Comparison of ENCODE assay signal across 1 cellular context in the genomic region with DNA sequence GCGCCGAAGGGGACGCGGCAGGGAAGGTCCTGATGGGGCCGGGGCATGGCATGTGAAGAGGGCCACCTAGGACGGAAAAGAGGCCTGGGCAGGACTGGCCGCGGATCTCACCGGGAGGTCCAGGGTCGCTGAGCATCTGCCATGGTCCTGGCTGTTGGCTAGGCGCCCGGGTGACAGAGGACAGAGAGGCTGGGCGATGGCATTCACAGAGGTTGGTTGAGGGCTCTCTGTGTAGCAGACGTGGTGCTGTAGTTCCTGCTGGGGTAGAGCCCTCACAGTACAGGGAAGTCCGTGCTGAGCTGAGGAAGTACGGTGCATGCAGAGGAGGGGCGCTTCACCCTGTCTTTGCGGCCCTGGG.
A peak's percentile ranks its signal among the peaks of the same experiment; 100 is the strongest.
TF ChIP-seq lines count a peak whose summit lies in the region.

No MANE protein-coding gene starts in this region.

TF ChIP-seq in GM12878, 131 proteins besides CTCF, POLR2A, EP300 and RAD21:
- TF ChIP-seq POLR2AphosphoS5 (IDR thresholded peaks at IDR 0.05; ENCODE audit: low read length) (no peak), EZH2 (IDR thresholded peaks at IDR 0.05; ENCODE audit: borderline replicate concordance, control insufficient read depth, low read depth, low read length) (no peak), CHD2 (IDR thresholded peaks at IDR 0.05; ENCODE audit: borderline replicate concordance, low read depth, low read length) (no peak), YBX1 (IDR thresholded peaks at IDR 0.05) (no peak), TBL1XR1 (IDR thresholded peaks at IDR 0.05; ENCODE audit: low read depth, low read length) (no peak), GATAD2B (conservative IDR thresholded peaks at IDR 0.05; ENCODE audit: low read depth) (0 out of 2 replicates have a peak, but pooled peaks have one; percentile 5), CBX5 (IDR thresholded peaks at IDR 0.05; ENCODE audit: low read depth) (no peak), SPI1 (IDR thresholded peaks at IDR 0.05; ENCODE audit: borderline replicate concordance, insufficient read depth, low read depth, low read length) (0 out of 2 replicates have a peak, but pooled peaks have one; percentile 13), SRF (IDR thresholded peaks at IDR 0.05; ENCODE audit: low read depth in 2 of 2, low read length in 2 of 2) (no peak), PAX5 (IDR thresholded peaks at IDR 0.05; ENCODE audit: borderline replicate concordance, low read depth, low read length) (no peak), RELA (IDR thresholded peaks at IDR 0.05; ENCODE audit: borderline replicate concordance, partially characterized antibody) (no peak), LARP7 (IDR thresholded peaks at IDR 0.05) (no peak), ESRRA (IDR thresholded peaks at IDR 0.05; ENCODE audit: low read length) (no peak)
- TF ChIP-seq, protein P1, sequence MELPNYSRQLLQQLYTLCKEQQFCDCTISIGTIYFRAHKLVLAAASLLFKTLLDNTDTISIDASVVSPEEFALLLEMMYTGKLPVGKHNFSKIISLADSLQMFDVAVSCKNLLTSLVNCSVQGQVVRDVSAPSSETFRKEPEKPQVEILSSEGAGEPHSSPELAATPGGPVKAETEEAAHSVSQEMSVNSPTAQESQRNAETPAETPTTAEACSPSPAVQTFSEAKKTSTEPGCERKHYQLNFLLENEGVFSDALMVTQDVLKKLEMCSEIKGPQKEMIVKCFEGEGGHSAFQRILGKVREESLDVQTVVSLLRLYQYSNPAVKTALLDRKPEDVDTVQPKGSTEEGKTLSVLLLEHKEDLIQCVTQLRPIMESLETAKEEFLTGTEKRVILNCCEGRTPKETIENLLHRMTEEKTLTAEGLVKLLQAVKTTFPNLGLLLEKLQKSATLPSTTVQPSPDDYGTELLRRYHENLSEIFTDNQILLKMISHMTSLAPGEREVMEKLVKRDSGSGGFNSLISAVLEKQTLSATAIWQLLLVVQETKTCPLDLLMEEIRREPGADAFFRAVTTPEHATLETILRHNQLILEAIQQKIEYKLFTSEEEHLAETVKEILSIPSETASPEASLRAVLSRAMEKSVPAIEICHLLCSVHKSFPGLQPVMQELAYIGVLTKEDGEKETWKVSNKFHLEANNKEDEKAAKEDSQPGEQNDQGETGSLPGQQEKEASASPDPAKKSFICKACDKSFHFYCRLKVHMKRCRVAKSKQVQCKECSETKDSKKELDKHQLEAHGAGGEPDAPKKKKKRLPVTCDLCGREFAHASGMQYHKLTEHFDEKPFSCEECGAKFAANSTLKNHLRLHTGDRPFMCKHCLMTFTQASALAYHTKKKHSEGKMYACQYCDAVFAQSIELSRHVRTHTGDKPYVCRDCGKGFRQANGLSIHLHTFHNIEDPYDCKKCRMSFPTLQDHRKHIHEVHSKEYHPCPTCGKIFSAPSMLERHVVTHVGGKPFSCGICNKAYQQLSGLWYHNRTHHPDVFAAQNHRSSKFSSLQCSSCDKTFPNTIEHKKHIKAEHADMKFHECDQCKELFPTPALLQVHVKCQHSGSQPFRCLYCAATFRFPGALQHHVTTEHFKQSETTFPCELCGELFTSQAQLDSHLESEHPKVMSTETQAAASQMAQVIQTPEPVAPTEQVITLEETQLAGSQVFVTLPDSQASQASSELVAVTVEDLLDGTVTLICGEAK (IDR thresholded peaks at IDR 0.05; ENCODE audit: borderline replicate concordance): no peak
- TF ChIP-seq, protein P2, sequence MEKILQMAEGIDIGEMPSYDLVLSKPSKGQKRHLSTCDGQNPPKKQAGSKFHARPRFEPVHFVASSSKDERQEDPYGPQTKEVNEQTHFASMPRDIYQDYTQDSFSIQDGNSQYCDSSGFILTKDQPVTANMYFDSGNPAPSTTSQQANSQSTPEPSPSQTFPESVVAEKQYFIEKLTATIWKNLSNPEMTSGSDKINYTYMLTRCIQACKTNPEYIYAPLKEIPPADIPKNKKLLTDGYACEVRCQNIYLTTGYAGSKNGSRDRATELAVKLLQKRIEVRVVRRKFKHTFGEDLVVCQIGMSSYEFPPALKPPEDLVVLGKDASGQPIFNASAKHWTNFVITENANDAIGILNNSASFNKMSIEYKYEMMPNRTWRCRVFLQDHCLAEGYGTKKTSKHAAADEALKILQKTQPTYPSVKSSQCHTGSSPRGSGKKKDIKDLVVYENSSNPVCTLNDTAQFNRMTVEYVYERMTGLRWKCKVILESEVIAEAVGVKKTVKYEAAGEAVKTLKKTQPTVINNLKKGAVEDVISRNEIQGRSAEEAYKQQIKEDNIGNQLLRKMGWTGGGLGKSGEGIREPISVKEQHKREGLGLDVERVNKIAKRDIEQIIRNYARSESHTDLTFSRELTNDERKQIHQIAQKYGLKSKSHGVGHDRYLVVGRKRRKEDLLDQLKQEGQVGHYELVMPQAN (conservative IDR thresholded peaks at IDR 0.05): 0 out of 2 replicates have a peak, but pooled peaks have one; percentile 27
- TF ChIP-seq, protein P3, sequence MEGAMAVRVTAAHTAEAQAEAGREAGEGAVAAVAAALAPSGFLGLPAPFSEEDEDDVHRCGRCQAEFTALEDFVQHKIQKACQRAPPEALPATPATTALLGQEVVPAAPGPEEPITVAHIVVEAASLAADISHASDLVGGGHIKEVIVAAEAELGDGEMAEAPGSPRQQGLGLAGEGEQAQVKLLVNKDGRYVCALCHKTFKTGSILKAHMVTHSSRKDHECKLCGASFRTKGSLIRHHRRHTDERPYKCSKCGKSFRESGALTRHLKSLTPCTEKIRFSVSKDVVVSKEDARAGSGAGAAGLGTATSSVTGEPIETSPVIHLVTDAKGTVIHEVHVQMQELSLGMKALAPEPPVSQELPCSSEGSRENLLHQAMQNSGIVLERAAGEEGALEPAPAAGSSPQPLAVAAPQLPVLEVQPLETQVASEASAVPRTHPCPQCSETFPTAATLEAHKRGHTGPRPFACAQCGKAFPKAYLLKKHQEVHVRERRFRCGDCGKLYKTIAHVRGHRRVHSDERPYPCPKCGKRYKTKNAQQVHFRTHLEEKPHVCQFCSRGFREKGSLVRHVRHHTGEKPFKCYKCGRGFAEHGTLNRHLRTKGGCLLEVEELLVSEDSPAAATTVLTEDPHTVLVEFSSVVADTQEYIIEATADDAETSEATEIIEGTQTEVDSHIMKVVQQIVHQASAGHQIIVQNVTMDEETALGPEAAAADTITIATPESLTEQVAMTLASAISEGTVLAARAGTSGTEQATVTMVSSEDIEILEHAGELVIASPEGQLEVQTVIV (IDR thresholded peaks at IDR 0.05; ENCODE audit: borderline replicate concordance, partially characterized antibody): no peak
- TF ChIP-seq, protein P4, sequence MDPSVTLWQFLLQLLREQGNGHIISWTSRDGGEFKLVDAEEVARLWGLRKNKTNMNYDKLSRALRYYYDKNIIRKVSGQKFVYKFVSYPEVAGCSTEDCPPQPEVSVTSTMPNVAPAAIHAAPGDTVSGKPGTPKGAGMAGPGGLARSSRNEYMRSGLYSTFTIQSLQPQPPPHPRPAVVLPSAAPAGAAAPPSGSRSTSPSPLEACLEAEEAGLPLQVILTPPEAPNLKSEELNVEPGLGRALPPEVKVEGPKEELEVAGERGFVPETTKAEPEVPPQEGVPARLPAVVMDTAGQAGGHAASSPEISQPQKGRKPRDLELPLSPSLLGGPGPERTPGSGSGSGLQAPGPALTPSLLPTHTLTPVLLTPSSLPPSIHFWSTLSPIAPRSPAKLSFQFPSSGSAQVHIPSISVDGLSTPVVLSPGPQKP (IDR thresholded peaks at IDR 0.05; ENCODE audit: low read depth, low read length): no peak
- TF ChIP-seq, protein P5, sequence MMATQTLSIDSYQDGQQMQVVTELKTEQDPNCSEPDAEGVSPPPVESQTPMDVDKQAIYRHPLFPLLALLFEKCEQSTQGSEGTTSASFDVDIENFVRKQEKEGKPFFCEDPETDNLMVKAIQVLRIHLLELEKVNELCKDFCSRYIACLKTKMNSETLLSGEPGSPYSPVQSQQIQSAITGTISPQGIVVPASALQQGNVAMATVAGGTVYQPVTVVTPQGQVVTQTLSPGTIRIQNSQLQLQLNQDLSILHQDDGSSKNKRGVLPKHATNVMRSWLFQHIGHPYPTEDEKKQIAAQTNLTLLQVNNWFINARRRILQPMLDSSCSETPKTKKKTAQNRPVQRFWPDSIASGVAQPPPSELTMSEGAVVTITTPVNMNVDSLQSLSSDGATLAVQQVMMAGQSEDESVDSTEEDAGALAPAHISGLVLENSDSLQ (IDR thresholded peaks at IDR 0.05): no peak
